ENCODE assay signal across 1 cellular context in genomic region chr1:32337855-32338636, GRCh38.
TF ChIP-seq lines count a peak whose summit lies in the region.

No MANE protein-coding gene starts in this region.

TF ChIP-seq in GM23338, 12 proteins besides CTCF, POLR2A, EP300 and RAD21 (continued from another document):
- no peak for TF ChIP-seq ZNF462 (CRISPR knock-in tag; IDR thresholded peaks at IDR 0.05)
